ENCODE assay signal across 1 cellular context in genomic region chr15:74615313-74616019, GRCh38.
TF ChIP-seq lines count a peak whose summit lies in the region.

Gene CLK3 (plus strand): TSS chr15:74615836. CDS start chr15:74619197, 3,361 bp downstream.

TF ChIP-seq in HepG2, 621 proteins besides CTCF, POLR2A, EP300 and RAD21 (continued from another document and continues in another):
- TF ChIP-seq HNF1A (IDR thresholded peaks at IDR 0.05; ENCODE audit: low read depth), result no peak; the same call in 1 of the 2 replicates
- peak; percentile 73; the same call in 1 of the 2 replicates for TF ChIP-seq HNF1A (CRISPR knock-in tag; IDR thresholded peaks at IDR 0.05; ENCODE audit: borderline replicate concordance)
- TF ChIP-seq ZNF501 (CRISPR knock-in tag; IDR thresholded peaks at IDR 0.05), result peak; percentile 2; the same call in 1 of the 2 replicates
- no peak for TF ChIP-seq TCF7 (IDR thresholded peaks at IDR 0.05; ENCODE audit: low read depth)
- TF ChIP-seq ZNF782 (CRISPR knock-in tag; IDR thresholded peaks at IDR 0.05; ENCODE audit: borderline replicate concordance), result no peak; the same call in 1 of the 2 replicates
- TF ChIP-seq NFYB (CRISPR knock-in tag; IDR thresholded peaks at IDR 0.05), result peak; percentile 33; the same call in 1 of the 2 replicates
- peak; percentile 17; the same call in 1 of the 2 replicates for TF ChIP-seq MTF2 (CRISPR knock-in tag; IDR thresholded peaks at IDR 0.05; ENCODE audit: borderline replicate concordance)
- TF ChIP-seq ARID5B (CRISPR knock-in tag; IDR thresholded peaks at IDR 0.05), result peak; percentile 45; the same call in 1 of the 2 replicates
- TF ChIP-seq NFAT5 (CRISPR knock-in tag; IDR thresholded peaks at IDR 0.05), result peak; percentile 29
- TF ChIP-seq DR1 (CRISPR knock-in tag; IDR thresholded peaks at IDR 0.05), result no peak; the same call in 1 of the 2 replicates
- no peak for TF ChIP-seq HNRNPL (IDR thresholded peaks at IDR 0.05; ENCODE audit: low read depth, low read length)
- peak; percentile 38 for TF ChIP-seq CBX1 (IDR thresholded peaks at IDR 0.05; ENCODE audit: low read depth)
- TF ChIP-seq ZNF644 (CRISPR knock-in tag; IDR thresholded peaks at IDR 0.05; ENCODE audit: low read depth), result no peak
- no peak for TF ChIP-seq FOXK2 (IDR thresholded peaks at IDR 0.05)
- TF ChIP-seq ZNF205 (CRISPR knock-in tag; IDR thresholded peaks at IDR 0.05), result 0 out of 2 replicates have a peak, but pooled peaks have one; percentile 61
- peak; percentile 63 for TF ChIP-seq ZNF329 (CRISPR knock-in tag; IDR thresholded peaks at IDR 0.05; ENCODE audit: low read depth)
- TF ChIP-seq JARID2 (CRISPR knock-in tag; IDR thresholded peaks at IDR 0.05; ENCODE audit: insufficient replicate concordance), result no peak
- no peak for TF ChIP-seq MED8 (CRISPR knock-in tag; IDR thresholded peaks at IDR 0.05; ENCODE audit: insufficient replicate concordance)
- TF ChIP-seq ZBTB46 (CRISPR knock-in tag; IDR thresholded peaks at IDR 0.05; ENCODE audit: borderline replicate concordance), result peak; percentile 31; the same call in 1 of the 2 replicates
- no peak for TF ChIP-seq TRIM22 (IDR thresholded peaks at IDR 0.05)
- no peak; the same call in 1 of the 2 replicates for TF ChIP-seq HNF4G (IDR thresholded peaks at IDR 0.05; ENCODE audit: borderline replicate concordance, low read depth, low read length)
- no peak; the same call in none of the 2 replicates for TF ChIP-seq HNF4G (CRISPR knock-in tag; IDR thresholded peaks at IDR 0.05; ENCODE audit: borderline replicate concordance, low read depth)
- TF ChIP-seq MED13 (CRISPR knock-in tag; IDR thresholded peaks at IDR 0.05), result no peak
- TF ChIP-seq ZNF281 (CRISPR knock-in tag; IDR thresholded peaks at IDR 0.05; ENCODE audit: borderline replicate concordance), result no peak
- TF ChIP-seq CBFB (CRISPR knock-in tag; IDR thresholded peaks at IDR 0.05), result peak; percentile 90; the same call in 1 of the 2 replicates
- no peak; the same call in 1 of the 2 replicates for TF ChIP-seq KMT2B (CRISPR knock-in tag; IDR thresholded peaks at IDR 0.05)
- no peak for TF ChIP-seq ZFP36 (IDR thresholded peaks at IDR 0.05; ENCODE audit: borderline replicate concordance, low read depth, low read length, partially characterized antibody)
- peak; percentile 61 for TF ChIP-seq ATF3 (CRISPR knock-in tag; IDR thresholded peaks at IDR 0.05)
- TF ChIP-seq CEBPG (CRISPR knock-in tag; IDR thresholded peaks at IDR 0.05), result no peak
- peak; percentile 100 for TF ChIP-seq ZNF574 (CRISPR knock-in tag; IDR thresholded peaks at IDR 0.05)
- TF ChIP-seq BHLHE40 (IDR thresholded peaks at IDR 0.05; ENCODE audit: low read length), result peak; percentile 89
- TF ChIP-seq SMAD1 (CRISPR knock-in tag; IDR thresholded peaks at IDR 0.05; ENCODE audit: borderline replicate concordance, low read depth), result no peak; the same call in 1 of the 2 replicates
- 0 out of 2 replicates have a peak, but pooled peaks have one; percentile 22 for TF ChIP-seq NR1H2 (CRISPR knock-in tag; IDR thresholded peaks at IDR 0.05; ENCODE audit: borderline replicate concordance, low read depth)
- TF ChIP-seq GTF2F1 (IDR thresholded peaks at IDR 0.05; ENCODE audit: low read length), result no peak
